In the genomic region with DNA sequence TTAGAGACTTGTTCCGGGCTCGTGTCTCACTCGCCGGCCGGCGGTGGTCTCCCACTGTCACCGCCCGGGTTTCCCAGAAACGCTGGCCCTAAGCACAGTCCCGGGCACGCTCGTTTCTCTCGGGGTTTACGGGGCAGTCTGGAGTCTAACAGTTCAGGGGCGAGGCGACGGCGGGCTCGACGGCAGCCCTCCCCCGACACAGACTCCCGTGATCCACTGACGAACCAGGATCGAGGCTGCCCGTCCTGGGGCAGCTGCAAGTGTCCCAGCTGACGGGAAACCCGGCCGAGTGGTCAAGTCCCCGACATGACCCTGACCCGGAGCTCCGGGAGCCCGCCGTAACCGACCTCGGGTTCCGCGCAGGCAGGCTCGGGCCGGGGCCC, we compare ENCODE assay signal across 8 cellular contexts. TPM values are rescaled to one million over a fixed set of nuclear protein-coding genes. Genes with fewer than 3 reads are reported as not detected.
A peak's percentile ranks its signal among the peaks of the same experiment; 100 is the strongest.
DNase-seq lines count a peak whose midpoint lies in the region; ATAC-seq, FAIRE-seq and TF ChIP-seq lines count a peak whose summit lies in the region.

No MANE protein-coding gene starts in this region.

- H3K79me2 ChIP-seq in GM23338 (replicated peaks; ENCODE audit: insufficient read depth), result peaks cover 40% of the 10 kb centered on the region

- intact Hi-C loops in gastrocnemius medialis (cut with DNase I; ENCODE audit: low total_unique reads), result loop anchor here (1.0 to 5.0 kb wide), 5 partner anchors 34 to 157 kb away; a partner anchor contains a TSS

- TF ChIP-seq CTCF in BJ (IDR thresholded peaks at IDR 0.05; ENCODE audit: insufficient read depth, low read depth, low read length) (no peak), GM23338 (conservative IDR thresholded peaks at IDR 0.05; ENCODE audit: low read depth in 2 of 2) (no peak), fibroblast of the aortic adventitia (IDR thresholded peaks at IDR 0.05; ENCODE audit: insufficient read depth, low read length) (no peak), gastrocnemius medialis (IDR thresholded peaks at IDR 0.05 in 4 of 5, conservative IDR thresholded peaks at IDR 0.05 in 1 of 5) (no peak)

- CTCF ChIA-PET in BJ (lab: Yijun Ruan, JAX), result interaction anchor here (0.9 to 1.4 kb wide), 3 partner anchors 8 to 151 kb away, joined by 3 to 4 read pairs (median 4); no protein-coding TSS in a partner anchor

- H3K27ac Mint-ChIP-seq in GM23338, result peak overlapping the region; percentile 82

- TF ChIP-seq POLR2A in gastrocnemius medialis (IDR thresholded peaks at IDR 0.05) (no peak), GM12891 (IDR thresholded peaks at IDR 0.05; ENCODE audit: low read depth, low read length) (no peak), H54 (IDR thresholded peaks at IDR 0.05; ENCODE audit: low read depth, low read length) (no peak)

- no peaks in the 10 kb centered on the region for H3K9me2 ChIP-seq in GM23338 (ENCODE audit: insufficient read depth)

- H3K9me3 ChIP-seq in SJCRH30 (replicated peaks), result no peaks in the 10 kb centered on the region
- H3K9me3 ChIP-seq in gastrocnemius medialis, result no peaks in the 10 kb centered on the region

- ATAC-seq in GM23338, result no peak
- ATAC-seq in gastrocnemius medialis, result peak; percentile 10 to 23

- H3K4me1 ChIP-seq in GM23338 (ENCODE audit: insufficient read depth) (no peaks in the 10 kb centered on the region; the same call in 1 of the 2 replicates), SJCRH30 (peaks cover 3% of the 10 kb centered on the region; the same call in 1 of the 2 replicates), gastrocnemius medialis (peaks cover 34 to 43% of the 10 kb centered on the region in 2 donors)

- H4K20me1 ChIP-seq in GM23338 (replicated peaks; ENCODE audit: insufficient read depth), result peaks cover 18% of the 10 kb centered on the region

- 0 out of 2 replicates have a peak, but pooled peaks cover 3% of the 10 kb centered on the region for H3F3A ChIP-seq in GM23338 (replicated peaks; ENCODE audit: low read depth)

- no peak overlapping the region for H2AFZ ChIP-seq in GM23338

- H3K4me3 ChIP-seq in BJ (ENCODE audit: low read depth, low read length), result peak overlapping the region; percentile 61
- peak overlapping the region; percentile 90 for H3K4me3 ChIP-seq in GM23338
- peak overlapping the region; percentile 93 for H3K4me3 ChIP-seq in SJCRH30
- peak overlapping the region; percentile 87 for H3K4me3 ChIP-seq in fibroblast of the aortic adventitia (ENCODE audit: low read depth, low read length)
- H3K4me3 ChIP-seq in gastrocnemius medialis, result peak overlapping the region; percentile 79 to 92 (median 88)

- H3K36me3 ChIP-seq in BJ (ENCODE audit: control insufficient read depth, insufficient read depth, low read length), result no peaks in the 10 kb centered on the region; the same call in none of the 2 replicates
- H3K36me3 ChIP-seq in GM23338 (ENCODE audit: insufficient read depth), result no peaks in the 10 kb centered on the region
- peaks cover 8% of the 10 kb centered on the region; the same call in 1 of the 2 replicates for H3K36me3 ChIP-seq in SJCRH30
- H3K36me3 ChIP-seq in gastrocnemius medialis, result peaks cover 0 to 3% of the 10 kb centered on the region in 2 donors

- no peak overlapping the region for H3K27ac ChIP-seq in GM23338 (ENCODE audit: low read depth)
- peak overlapping the region; percentile 48; the same call in 1 of the 2 replicates for H3K27ac ChIP-seq in SJCRH30
- H3K27ac ChIP-seq in gastrocnemius medialis, result peak overlapping the region; percentile 83 to 93 (median 90)

- H3K27me3 ChIP-seq in BJ (ENCODE audit: control insufficient read depth, insufficient read depth, low read length) (no peaks in the 10 kb centered on the region), GM23338 (ENCODE audit: insufficient read depth) (no peaks in the 10 kb centered on the region), SJCRH30 (no peaks in the 10 kb centered on the region), gastrocnemius medialis (no peaks in the 10 kb centered on the region)

- POLR2A ChIA-PET in BJ (lab: Charles Lee), result interaction anchor here (0.6 kb wide), 1 partner anchor 8 kb away, joined by 9 read pairs; no protein-coding TSS in a partner anchor

- peaks cover 3% of the 10 kb centered on the region; the same call in 1 of the 3 replicates for H3K9me3 Mint-ChIP-seq in GM23338

- peak overlapping the region; percentile 92 for H3K4me2 ChIP-seq in GM23338

- FAIRE-seq in GM12891 (lab: Jason Lieb, UNC), result no peak
- FAIRE-seq in H54 (lab: Jason Lieb, UNC), result no peak

- DNase-seq in BJ (ENCODE audit: low read depth) (no peak), GM23338 (ENCODE audit: low spot score) (no peak), SJCRH30 (no peak), fibroblast of the aortic adventitia (ENCODE audit: low read depth) (no peak), gastrocnemius medialis (no peak), GM12891 (ENCODE audit: insufficient read length, low spot score) (no peak), GOT3 (lab: John Stamatoyannopoulos, UW) (no peak), H54 (ENCODE audit: insufficient read length, low spot score) (no peak)

- peak overlapping the region; percentile 88 for H3K4me3 Mint-ChIP-seq in GM23338

- in situ Hi-C loops in gastrocnemius medialis (cut with MboI; ENCODE audit: low sequenced_read_pairs in 4 of 4), result loop anchor here in 2 of 4 donors (25.0 kb wide), 2 partner anchors 136 to 161 kb away; a partner anchor contains a TSS

- peaks cover 25% of the 10 kb centered on the region for H3K4me1 Mint-ChIP-seq in GM23338

- peaks cover 12% of the 10 kb centered on the region; the same call in 2 of the 3 replicates for H3K36me3 Mint-ChIP-seq in GM23338 (ENCODE audit: low read depth)

- peaks cover 11% of the 10 kb centered on the region for H3K27me3 Mint-ChIP-seq in GM23338 (ENCODE audit: insufficient read depth, low read depth, poor library complexity)

TF ChIP-seq in GM23338, 12 proteins besides CTCF, POLR2A, EP300 and RAD21 (continues in another document):
- TF ChIP-seq NANOG (IDR thresholded peaks at IDR 0.05; ENCODE audit: borderline replicate concordance) (no peak), CREB1 (CRISPR knock-in tag; IDR thresholded peaks at IDR 0.05; ENCODE audit: low read depth) (no peak)

TF ChIP-seq in GM12891, 5 proteins besides CTCF, POLR2A, EP300 and RAD21:
- no peak for TF ChIP-seq SPI1 (IDR thresholded peaks at IDR 0.05; ENCODE audit: low read depth, low read length)
- TF ChIP-seq POLR2AphosphoS5 (IDR thresholded peaks at IDR 0.05; ENCODE audit: low read depth, low read length), result no peak
TF ChIP-seq in GM12891: peak in this region for 0.

RNA-seq across cellular contexts. Expression of a gene that starts 0.5 kb away (rescaled TPM):
- 20.5 and 25.7 TPM in 2 replicates for polyA plus RNA-seq in BJ (2011; rRNA removed)
- polyA minus RNA-seq in BJ (2011; rRNA and poly(A)+ RNA removed), result 12.3 and 15.7 TPM in 2 replicates
- total RNA-seq in GM23338 (2014; rRNA removed; shearing (Covaris generic)), result 70.2 and 73.5 TPM in 2 replicates
- 47.1 and 49.5 TPM in 2 replicates for polyA plus RNA-seq in GM23338 (2016; fragmentation: Nextera tagmentation; extraction: Ambion mirVana)
- total RNA-seq in SJCRH30 (2014; rRNA removed; shearing (Covaris generic)), result 109 and 115 TPM in 2 replicates
- 19.9 and 35.3 TPM in 2 replicates for total RNA-seq in fibroblast of the aortic adventitia (ENCODE audit: low replicate concordance)
- 10 to 100 TPM; 31.3 to 42.3 (median 38.3) TPM for total RNA-seq in gastrocnemius medialis
- polyA plus RNA-seq in GM12891 (2012; ENCODE audit: low read depth, missing spikeins), result 33.5 TPM

RNA-seq across cellular contexts. Expression of a gene that starts 7.1 kb away (rescaled TPM):
- 1.1 and 1.9 TPM in 2 replicates for polyA plus RNA-seq in BJ (2011; rRNA removed)
- 0.15 and 0.24 TPM in 2 replicates for polyA minus RNA-seq in BJ (2011; rRNA and poly(A)+ RNA removed)
- total RNA-seq in GM23338 (2014; rRNA removed; shearing (Covaris generic)), result 0.70 and 1.4 TPM in 2 replicates
- polyA plus RNA-seq in GM23338 (2016; fragmentation: Nextera tagmentation; extraction: Ambion mirVana), result 1.7 and 1.8 TPM in 2 replicates
- total RNA-seq in SJCRH30 (2014; rRNA removed; shearing (Covaris generic)), result 1.1 and 2.2 TPM in 2 replicates
- 0.54 and 0.74 TPM in 2 replicates for total RNA-seq in fibroblast of the aortic adventitia (ENCODE audit: low replicate concordance)
- under 1 TPM in 3 of 4 donors, not detected in 1; 0.19 to 0.91 (median 0.66) TPM for total RNA-seq in gastrocnemius medialis
- polyA plus RNA-seq in GM12891 (2012; ENCODE audit: low read depth, missing spikeins), result 1.6 TPM

RNA-seq across cellular contexts. Expression of a gene that starts 26.6 kb away (rescaled TPM):
- polyA plus RNA-seq in BJ (2011; rRNA removed) (0.42 and 0.43 TPM in 2 replicates), GM23338 (2016; fragmentation: Nextera tagmentation; extraction: Ambion mirVana) (4.1 and 4.2 TPM in 2 replicates)
- not detected in 2 replicates for polyA minus RNA-seq in BJ (2011; rRNA and poly(A)+ RNA removed)
- total RNA-seq in GM23338 (2014; rRNA removed; shearing (Covaris generic)), result 3.0 and 4.1 TPM in 2 replicates
- 0.30 TPM in 1 of 2 replicates, not detected in the other for total RNA-seq in SJCRH30 (2014; rRNA removed; shearing (Covaris generic))
- total RNA-seq in fibroblast of the aortic adventitia (ENCODE audit: low replicate concordance) (0.65 and 1.4 TPM in 2 replicates), gastrocnemius medialis (1 to 10 TPM in 1 of 4 donors, not detected in 3; 2.7 TPM)
- polyA plus RNA-seq in GM12891 (2012; ENCODE audit: low read depth, missing spikeins), result 0.81 TPM

RNA-seq across cellular contexts. Expression of a gene that starts 34.6 kb away (rescaled TPM):
- polyA plus RNA-seq in BJ (2011; rRNA removed) (19.5 and 33.9 TPM in 2 replicates), GM23338 (2016; fragmentation: Nextera tagmentation; extraction: Ambion mirVana) (6.4 and 8.1 TPM in 2 replicates)
- 26.2 and 30.9 TPM in 2 replicates for polyA minus RNA-seq in BJ (2011; rRNA and poly(A)+ RNA removed)
- total RNA-seq in GM23338 (2014; rRNA removed; shearing (Covaris generic)), result 27.7 and 31.9 TPM in 2 replicates
- total RNA-seq in SJCRH30 (2014; rRNA removed; shearing (Covaris generic)), result 18.7 and 27.4 TPM in 2 replicates
- total RNA-seq in fibroblast of the aortic adventitia (ENCODE audit: low replicate concordance) (43.2 and 106 TPM in 2 replicates), gastrocnemius medialis (10 to 100 TPM; 18.4 to 31.9 (median 25.8) TPM)
- polyA plus RNA-seq in GM12891 (2012; ENCODE audit: low read depth, missing spikeins), result 16.1 TPM

RNA-seq across cellular contexts. Expression of a gene that starts 35.3 kb away (rescaled TPM):
- polyA plus RNA-seq in BJ (2011; rRNA removed) (11.9 and 18.2 TPM in 2 replicates), GM23338 (2016; fragmentation: Nextera tagmentation; extraction: Ambion mirVana) (41.5 and 43.9 TPM in 2 replicates)
- 3.8 and 4.9 TPM in 2 replicates for polyA minus RNA-seq in BJ (2011; rRNA and poly(A)+ RNA removed)
- 49.9 and 55.8 TPM in 2 replicates for total RNA-seq in GM23338 (2014; rRNA removed; shearing (Covaris generic))
- 23.9 and 25.3 TPM in 2 replicates for total RNA-seq in SJCRH30 (2014; rRNA removed; shearing (Covaris generic))
- total RNA-seq in fibroblast of the aortic adventitia (ENCODE audit: low replicate concordance) (21.3 and 25.9 TPM in 2 replicates), gastrocnemius medialis (10 to 100 TPM in 2 of 4 donors, 1 to 10 TPM in 2; 6.2 to 13.1 (median 9.5) TPM)
- 10.1 TPM for polyA plus RNA-seq in GM12891 (2012; ENCODE audit: low read depth, missing spikeins)
